ENCODE assay signal across 11 cellular contexts in genomic region chr12:128365831-128366231, GRCh38.
DNase-seq lines count a peak whose midpoint lies in the region; ATAC-seq and TF ChIP-seq lines count a peak whose summit lies in the region.
"Had no signal": no experiment of that assay in that cellular context is flagged by ENCODE, and none has a peak within 500 bp of the region (broad histone marks: within the 10 kb centered on the region; RNA-seq: fewer than 3 reads in every experiment).

No MANE protein-coding gene starts in this region.

- no peaks in the 10 kb centered on the region for H4K20me1 ChIP-seq in hepatocyte (ENCODE audit: insufficient read depth, poor library complexity, severe bottlenecking)

- H3K36me3 ChIP-seq in hepatocyte (replicated peaks; ENCODE audit: insufficient read depth, low read depth), result no peaks in the 10 kb centered on the region

- peaks cover 13% of the 10 kb centered on the region for H3K4me1 ChIP-seq in hepatocyte (ENCODE audit: insufficient read depth)

- H2AFZ ChIP-seq in hepatocyte, result peak overlapping the region; percentile 26

- no peaks in the 10 kb centered on the region for H3K9me2 ChIP-seq in hepatocyte (replicated peaks; ENCODE audit: insufficient read depth)

- H3K4me2 ChIP-seq in hepatocyte, result peak overlapping the region; percentile 78

- no peak overlapping the region for H3K4me3 ChIP-seq in hepatocyte

- H3K27me3 ChIP-seq in hepatocyte, result peaks cover 10% of the 10 kb centered on the region

- WGBS in hepatocyte (ENCODE audit: low lambda C conversion rate, missing lambda C conversion rate), result 7% methylated on average over 23 of the region's 23 CpGs

- ATAC-seq in activated naive CD4-positive, alpha-beta T cell treated with anti-CD3 and anti-CD28 coated beads, Interleukin-2, amount 50 U/mL, for 72 hours, result no peak
- ATAC-seq in HG03565 (IDR thresholded peaks at IDR 0.05; ENCODE audit: unreplicated experiment), result no peak
- ATAC-seq: T-cell had no signal

- no peak overlapping the region for H3K27ac Mint-ChIP-seq in activated naive CD4-positive, alpha-beta T cell treated with anti-CD3 and anti-CD28 coated beads, Interleukin-2, amount 50 U/mL, for 72 hours
- H3K27ac Mint-ChIP-seq: activated T-cell treated with anti-CD3 and anti-CD28 coated beads, Interleukin-2, amount 50 U/mL, for 24 hours; T-cell had no signal

- TF ChIP-seq CTCF in hepatocyte (IDR thresholded peaks at IDR 0.05; ENCODE audit: poor library complexity) (no peak), GM10248 (IDR thresholded peaks at IDR 0.05; ENCODE audit: control extremely low read depth, extremely low read depth, low read depth, missing control alignments) (no peak)

- no peaks in the 10 kb centered on the region for H3K9me3 ChIP-seq in hepatocyte (ENCODE audit: low read depth)

- H3K79me2 ChIP-seq in hepatocyte, result no peaks in the 10 kb centered on the region

- peaks cover 3 to 8% of the 10 kb centered on the region in 2 donors for H3K9me3 Mint-ChIP-seq in activated naive CD4-positive, alpha-beta T cell treated with anti-CD3 and anti-CD28 coated beads, Interleukin-2, amount 50 U/mL, for 72 hours
- H3K9me3 Mint-ChIP-seq: activated T-cell treated with anti-CD3 and anti-CD28 coated beads, Interleukin-2, amount 50 U/mL, for 24 hours had no signal

- POLR2A ChIA-PET in GM10248 (lab: Yijun Ruan, JAX), result no interaction called here

- DNase-seq in Ammon's horn (ENCODE audit: low spot score) (peak; percentile 76), hepatocyte (ENCODE audit: low spot score) (peak; percentile 52), nucleus accumbens (lab: John Stamatoyannopoulos, UW) (peak in 47 of 56 donors; percentile 6 to 59 (median 27)), ureter (ENCODE audit: low spot score) (no peak), GM10248 (ENCODE audit: extremely low spot score) (no peak)
- no peak for DNase-seq in activated naive CD4-positive, alpha-beta T cell treated with anti-CD3 and anti-CD28 coated beads, Interleukin-2, amount 50 U/mL, for 72 hours (ENCODE audit: low spot score in 2 of 2)
- DNase-seq: activated T-cell treated with anti-CD3 and anti-CD28 coated beads, Interleukin-2, amount 50 U/mL, for 24 hours; NCI-H187 treated with DMSO at 0.1 percent for 48 hours; T-cell had no signal

- CTCF ChIA-PET in GM10248 (lab: Yijun Ruan, JAX), result interaction anchor here (2.1 kb wide), 1 partner anchor 62 kb away, joined by 5 read pairs; no protein-coding TSS in a partner anchor

- peaks cover 0 to 21% of the 10 kb centered on the region in 2 donors for H3K36me3 Mint-ChIP-seq in activated naive CD4-positive, alpha-beta T cell treated with anti-CD3 and anti-CD28 coated beads, Interleukin-2, amount 50 U/mL, for 72 hours
- H3K36me3 Mint-ChIP-seq: T-cell had no signal

- H3K27ac ChIP-seq in angular gyrus (ENCODE audit: low read depth, low read length), result peak overlapping the region; percentile 63
- peak overlapping the region; percentile 64 for H3K27ac ChIP-seq in hepatocyte

Comparison
In these comparisons a context has a peak if more than half of its experiments do, and no peak if none do; other contexts are left out.
1. DNase-seq: peak in Ammon's horn (single experiment), hepatocyte (single experiment) and nucleus accumbens (47 of 56); none in ureter (single experiment), activated naive CD4-positive, alpha-beta T cell treated with anti-CD3 and anti-CD28 coated beads, Interleukin-2, amount 50 U/mL, for 72 hours (0 of 2) and GM10248 (single experiment).